ENCODE assay signal across 7 cellular contexts in genomic region chr10:55601690-55602478, GRCh38.
DNase-seq lines count a peak whose midpoint lies in the region; TF ChIP-seq lines count a peak whose summit lies in the region.
"Not testable (repeated sequence)": the region's sequence is repeated elsewhere in the genome, so short reads cannot be mapped to it uniquely, and the experiment has no call there.

No MANE protein-coding gene starts in this region.

- POLR2A ChIA-PET in HEK293T (lab: Yijun Ruan, JAX), result interaction anchor here (1.2 kb wide), 1 partner anchor 27 kb away, joined by 4 read pairs; no protein-coding TSS in a partner anchor

- intact Hi-C loops in dorsolateral prefrontal cortex (cut with DNase I), result not testable (repeated sequence)

- not testable (repeated sequence) for H3K27ac Mint-ChIP-seq in progenitor cell of endocrine pancreas

- not testable (repeated sequence) for H3K27me3 ChIP-seq in WERI-Rb-1 (ENCODE audit: insufficient read depth, low read depth, severe bottlenecking); iPS DF 6.9 (ENCODE audit: control insufficient read depth, insufficient read depth, low read length); mesendoderm (ENCODE audit: insufficient read depth, low read length, poor library complexity)
- peaks cover 0 to 14% (median 0%) of the 10 kb centered on the region in 45 donors for H3K27me3 ChIP-seq in dorsolateral prefrontal cortex

- TF ChIP-seq CTCF in WERI-Rb-1 (IDR thresholded peaks at IDR 0.05; ENCODE audit: low read depth, low read length); dorsolateral prefrontal cortex (IDR thresholded peaks at IDR 0.05 in 54 of 56, conservative IDR thresholded peaks at IDR 0.05 in 2 of 56; ENCODE audit: low read depth in 1 of 56, partially characterized antibody in 56 of 56); progenitor cell of endocrine pancreas (IDR thresholded peaks at IDR 0.05; ENCODE audit: unreplicated experiment): not testable (repeated sequence)

- H3K79me2 ChIP-seq in mesendoderm (ENCODE audit: control insufficient read depth, insufficient read depth, low read length), result not testable (repeated sequence)

- not testable (repeated sequence) for H3K27ac ChIP-seq in WERI-Rb-1; dorsolateral prefrontal cortex; iPS DF 6.9 (ENCODE audit: low read length); mesendoderm (ENCODE audit: low read depth, low read length)

- not testable (repeated sequence) for H3K18ac ChIP-seq in mesendoderm (ENCODE audit: low read length)

- H3K36me3 Mint-ChIP-seq in progenitor cell of endocrine pancreas (ENCODE audit: insufficient read depth), result not testable (repeated sequence)

- not testable (repeated sequence) for H3K36me3 ChIP-seq in WERI-Rb-1; iPS DF 6.9 (ENCODE audit: control insufficient read depth, insufficient read depth, low read length); mesendoderm (ENCODE audit: control insufficient read depth, insufficient read depth, low read length)

- not testable (repeated sequence) for H3K9me3 ChIP-seq in WERI-Rb-1 (ENCODE audit: severe bottlenecking); iPS DF 6.9 (ENCODE audit: control insufficient read depth, insufficient read depth, low read length)

- H3K4ac ChIP-seq in mesendoderm (ENCODE audit: low read depth, low read length), result not testable (repeated sequence)

- not testable (repeated sequence) for H3K79me1 ChIP-seq in mesendoderm (ENCODE audit: low read length)

- H3K4me1 ChIP-seq in iPS DF 6.9 (ENCODE audit: control insufficient read depth, insufficient read depth, low read length); mesendoderm (ENCODE audit: control insufficient read depth, low read depth, low read length): not testable (repeated sequence)

- not testable (repeated sequence) for H2BK15ac ChIP-seq in mesendoderm (replicated peaks; ENCODE audit: low read depth)

- H4K5ac ChIP-seq in mesendoderm (ENCODE audit: low read length), result not testable (repeated sequence)

- DNase-seq in HEK293T (ENCODE audit: extremely low spot score); WERI-Rb-1; dorsolateral prefrontal cortex; iPS DF 6.9 (ENCODE audit: low read depth, low spot score): not testable (repeated sequence)
- DNase-seq in NCI-H526 treated with DMSO at 0.1 percent for 48 hours (lab: John Stamatoyannopoulos, UW) (peak; percentile 2), mesendoderm (peak; percentile 18), progenitor cell of endocrine pancreas (ENCODE audit: low spot score, unreplicated experiment) (peak; percentile 9)

- not testable (repeated sequence) for H3K23ac ChIP-seq in mesendoderm (ENCODE audit: low read length)

- H3K27me3 Mint-ChIP-seq in progenitor cell of endocrine pancreas, result not testable (repeated sequence)

- not testable (repeated sequence) for H3K9me3 Mint-ChIP-seq in progenitor cell of endocrine pancreas (ENCODE audit: low read depth)

- H3K56ac ChIP-seq in mesendoderm (ENCODE audit: low read length), result peak overlapping the region; percentile 61

- H4K8ac ChIP-seq in mesendoderm (ENCODE audit: low read depth, low read length), result not testable (repeated sequence)

- not testable (repeated sequence) for H2AK5ac ChIP-seq in mesendoderm (ENCODE audit: low read length)

- H3K4me3 Mint-ChIP-seq in progenitor cell of endocrine pancreas (ENCODE audit: low read depth), result peak overlapping the region; percentile 81

- not testable (repeated sequence) for H3K4me2 ChIP-seq in mesendoderm (ENCODE audit: low read length)

- CTCF ChIA-PET in HEK293T (lab: Yijun Ruan, JAX), result not testable (repeated sequence)

- H2BK120ac ChIP-seq in mesendoderm (ENCODE audit: low read depth, low read length), result not testable (repeated sequence)

- H2BK5ac ChIP-seq in mesendoderm (ENCODE audit: low read length), result not testable (repeated sequence)

- not testable (repeated sequence) for H3K4me1 Mint-ChIP-seq in progenitor cell of endocrine pancreas (ENCODE audit: low read depth)

- no CpG with 5 or more reads among the region's 29 CpGs for WGBS in iPS DF 6.9 (ENCODE audit: insufficient coverage, insufficient read length)
- WGBS in mesendoderm (ENCODE audit: extremely low coverage, insufficient coverage, low lambda C conversion rate), result no CpG with 5 or more reads among the region's 29 CpGs

- peak overlapping the region; percentile 38 for H3K4me3 ChIP-seq in WERI-Rb-1 (ENCODE audit: low read depth, low read length)
- H3K4me3 ChIP-seq in dorsolateral prefrontal cortex, result peak overlapping the region in 45 of 59 donors; percentile 4 to 60 (median 40)
- H3K4me3 ChIP-seq in iPS DF 6.9 (ENCODE audit: low read length), result peak overlapping the region; percentile 35; the same call in 1 of the 2 replicates
- H3K4me3 ChIP-seq in mesendoderm (ENCODE audit: low read length), result peak overlapping the region; percentile 24

- peak overlapping the region; percentile 53 for H3K9ac ChIP-seq in mesendoderm (ENCODE audit: low read length)

TF ChIP-seq in HEK293T, 16 proteins besides CTCF, POLR2A, EP300 and RAD21:
- TF ChIP-seq, protein P1, sequence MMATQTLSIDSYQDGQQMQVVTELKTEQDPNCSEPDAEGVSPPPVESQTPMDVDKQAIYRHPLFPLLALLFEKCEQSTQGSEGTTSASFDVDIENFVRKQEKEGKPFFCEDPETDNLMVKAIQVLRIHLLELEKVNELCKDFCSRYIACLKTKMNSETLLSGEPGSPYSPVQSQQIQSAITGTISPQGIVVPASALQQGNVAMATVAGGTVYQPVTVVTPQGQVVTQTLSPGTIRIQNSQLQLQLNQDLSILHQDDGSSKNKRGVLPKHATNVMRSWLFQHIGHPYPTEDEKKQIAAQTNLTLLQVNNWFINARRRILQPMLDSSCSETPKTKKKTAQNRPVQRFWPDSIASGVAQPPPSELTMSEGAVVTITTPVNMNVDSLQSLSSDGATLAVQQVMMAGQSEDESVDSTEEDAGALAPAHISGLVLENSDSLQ (IDR thresholded peaks at IDR 0.05), result peak; percentile 20; the same call in 1 of the 2 replicates
